13 cellular contexts compared by ENCODE assay signal in genomic region chr1:1429671-1430073, GRCh38. TPM values are rescaled to one million over a fixed set of nuclear protein-coding genes. Genes with fewer than 3 reads are reported as not detected.
DNase-seq lines count a peak whose midpoint lies in the region; ATAC-seq and TF ChIP-seq lines count a peak whose summit lies in the region.
"Had no signal": no experiment of that assay in that cellular context is flagged by ENCODE, and none has a peak within 500 bp of the region (broad histone marks: within the 10 kb centered on the region; RNA-seq: fewer than 3 reads in every experiment).

No MANE protein-coding gene starts in this region.

- POLR2A ChIA-PET in WTC11 (lab: Charles Lee), result interaction anchor here (1.1 to 1.5 kb wide), 2 partner anchors 22 to 27 kb away, joined by 5 read pairs; partner anchors contain the start of gene MRPL20

- 23 to 46% (median 25%) methylated on average over 6 of the region's 6 CpGs for WGBS in ovary, 3 donors

- peaks cover 37% of the 10 kb centered on the region for H3K4me1 Mint-ChIP-seq in WTC11
- H3K4me1 Mint-ChIP-seq in activated T-cell treated with anti-CD3 and anti-CD28 coated beads, Interleukin-2, amount 50 U/mL, for 4 hours (ENCODE audit: low read depth), result peaks cover 2% of the 10 kb centered on the region

- H3K36me3 Mint-ChIP-seq in WTC11, result no peaks in the 10 kb centered on the region
- no peaks in the 10 kb centered on the region for H3K36me3 Mint-ChIP-seq in activated T-cell treated with anti-CD3 and anti-CD28 coated beads, Interleukin-2, amount 50 U/mL, for 4 hours (ENCODE audit: insufficient read depth)

- peak overlapping the region in 3 of 11 experiments; percentile 19 to 47 (median 23); a peak in 2 of 22 replicates for H3K9ac ChIP-seq in BLaER1 treated with 17β-estradiol and CSF1 and Interleukin-3, amounts not matched to agents 10 nM and 100 nM

- no peak for TF ChIP-seq CTCF in WTC11 (IDR thresholded peaks at IDR 0.05)
- no peak for TF ChIP-seq CTCF in cardiac muscle cell (IDR thresholded peaks at IDR 0.05; ENCODE audit: low read depth, low read length)
- no peak for TF ChIP-seq CTCF in ovary (IDR thresholded peaks at IDR 0.05)
- TF ChIP-seq CTCF in GM20000 (IDR thresholded peaks at IDR 0.05; ENCODE audit: extremely low read depth, missing control alignments), result no peak

- H3K4me1 ChIP-seq in BLaER1 treated with 17β-estradiol and CSF1 and Interleukin-3, amounts not matched to agents 10 nM and 100 nM, result peaks cover 45 to 71% (median 65%) of the 10 kb centered on the region in 10 experiments
- H3K4me1 ChIP-seq in cardiac muscle cell (ENCODE audit: low read depth) (peaks cover 44% of the 10 kb centered on the region), ovary (ENCODE audit: insufficient read depth) (peaks cover 40% of the 10 kb centered on the region)

- H3K36me3 ChIP-seq in BLaER1 treated with 17β-estradiol and CSF1 and Interleukin-3, amounts not matched to agents 10 nM and 100 nM, result no peaks in the 10 kb centered on the region
- no peaks in the 10 kb centered on the region for H3K36me3 ChIP-seq in cardiac muscle cell
- H3K36me3 ChIP-seq in ovary, result no peaks in the 10 kb centered on the region

- H3K4me2 ChIP-seq in BLaER1 treated with 17β-estradiol and CSF1 and Interleukin-3, amounts not matched to agents 10 nM and 100 nM, result peak overlapping the region in 7 of 11 experiments; percentile 14 to 96 (median 82); a peak in 10 of 22 replicates

- ATAC-seq in WTC11, result no peak
- ATAC-seq in GM18868 (IDR thresholded peaks at IDR 0.05; ENCODE audit: unreplicated experiment), result no peak
- ATAC-seq in activated T-cell treated with anti-CD3 and anti-CD28 coated beads, Interleukin-2, amount 50 U/mL, for 4 hours, result no peak

- DNase-seq in WTC11 (ENCODE audit: low spot score) (no peak), cardiac muscle cell (ENCODE audit: low read depth in 1 of 2, low spot score in 1 of 2) (peak in 1 of 2 donors; percentile 79), ovary (no peak), GM20000 (ENCODE audit: low spot score) (no peak)
- no peak for DNase-seq in activated T-cell treated with anti-CD3 and anti-CD28 coated beads, Interleukin-2, amount 50 U/mL, for 4 hours
- DNase-seq in activated CD4-positive, alpha-beta T cell treated with anti-CD3 and anti-CD28 coated beads, Interleukin-2, amount 50 U/mL, for 4 hours, result no peak
- DNase-seq: activated T-cell treated with anti-CD3 and anti-CD28 coated beads, Interleukin-2, amount 50 U/mL, for 24 hours; effector CD4-positive, alpha-beta T cell; Karpas-422; NCI-H345 had no signal

- intact Hi-C loops in ovary (cut with DNase I), result no loop called here

- H3K27ac ChIP-seq in BLaER1 treated with 17β-estradiol and CSF1 and Interleukin-3, amounts not matched to agents 10 nM and 100 nM, result no peak overlapping the region
- H3K27ac ChIP-seq in cardiac muscle cell (peak overlapping the region; percentile 18), ovary (peak overlapping the region; percentile 46 to 96)

- no peak overlapping the region for H3K27ac Mint-ChIP-seq in WTC11
- H3K27ac Mint-ChIP-seq: activated T-cell treated with anti-CD3 and anti-CD28 coated beads, Interleukin-2, amount 50 U/mL, for 24 hours had no signal

- H3K4me3 ChIP-seq in BLaER1 treated with 17β-estradiol and CSF1 and Interleukin-3, amounts not matched to agents 10 nM and 100 nM, result no peak overlapping the region
- H3K4me3 ChIP-seq in cardiac muscle cell (no peak overlapping the region), ovary (no peak overlapping the region)

- TF ChIP-seq POLR2A in ovary (IDR thresholded peaks at IDR 0.05), result no peak

- H3K27me3 Mint-ChIP-seq in WTC11 (ENCODE audit: low read depth), result no peaks in the 10 kb centered on the region
- H3K27me3 Mint-ChIP-seq in activated T-cell treated with anti-CD3 and anti-CD28 coated beads, Interleukin-2, amount 50 U/mL, for 4 hours (ENCODE audit: low read depth), result peaks cover 33% of the 10 kb centered on the region

- no peaks in the 10 kb centered on the region for H3K9me3 ChIP-seq in BLaER1 treated with 17β-estradiol and CSF1 and Interleukin-3, amounts not matched to agents 10 nM and 100 nM (replicated peaks in 1 of 11)
- H3K9me3 ChIP-seq in cardiac muscle cell (ENCODE audit: low read depth) (no peaks in the 10 kb centered on the region), ovary (no peaks in the 10 kb centered on the region)

- TF ChIP-seq EP300 in ovary (IDR thresholded peaks at IDR 0.05), result no peak

- H3K27me3 ChIP-seq in BLaER1 treated with 17β-estradiol and CSF1 and Interleukin-3, amounts not matched to agents 10 nM and 100 nM, result peaks cover 0 to 12% (median 0%) of the 10 kb centered on the region in 11 experiments; a peak in 5 of 22 replicates
- H3K27me3 ChIP-seq in cardiac muscle cell (no peaks in the 10 kb centered on the region), ovary (no peaks in the 10 kb centered on the region)

- H3K4me3 Mint-ChIP-seq in WTC11, result peak overlapping the region; percentile 12; the same call in 1 of the 2 replicates
- H3K4me3 Mint-ChIP-seq in activated T-cell treated with anti-CD3 and anti-CD28 coated beads, Interleukin-2, amount 50 U/mL, for 4 hours, result no peak overlapping the region
- H3K4me3 Mint-ChIP-seq: activated T-cell treated with anti-CD3 and anti-CD28 coated beads, Interleukin-2, amount 50 U/mL, for 24 hours had no signal

- peaks cover 0 to 8% (median 0%) of the 10 kb centered on the region in 11 experiments; a peak in 2 of 22 replicates for H4K20me1 ChIP-seq in BLaER1 treated with 17β-estradiol and CSF1 and Interleukin-3, amounts not matched to agents 10 nM and 100 nM

- CTCF ChIA-PET in WTC11 (lab: Charles Lee), result interaction anchor here (1.0 to 1.5 kb wide), 4 partner anchors 28 to 138 kb away, joined by 3 to 7 read pairs (median 4); partner anchors contain the start of gene AURKAIP1

- no peaks in the 10 kb centered on the region for H3K9me3 Mint-ChIP-seq in WTC11
- H3K9me3 Mint-ChIP-seq in activated T-cell treated with anti-CD3 and anti-CD28 coated beads, Interleukin-2, amount 50 U/mL, for 4 hours, result no peaks in the 10 kb centered on the region
- H3K9me3 Mint-ChIP-seq: activated T-cell treated with anti-CD3 and anti-CD28 coated beads, Interleukin-2, amount 50 U/mL, for 24 hours had no signal

TF ChIP-seq in WTC11, 78 proteins besides CTCF, POLR2A, EP300 and RAD21 (continues in another document):
- peak; percentile 94 for TF ChIP-seq ZNF121 (CRISPR knock-in tag; IDR thresholded peaks at IDR 0.05)
- no peak for TF ChIP-seq TCF7 (CRISPR knock-in tag; IDR thresholded peaks at IDR 0.05; ENCODE audit: low read depth)

RNA-seq across cellular contexts. Expression of gene VWA1, which starts 5.8 kb away (rescaled TPM):
- total RNA-seq in WTC11 (2021), result 28.3 to 35.5 TPM (median 28.3 TPM) in 3 replicates
- total RNA-seq in cardiac muscle cell, result 31.5 and 40.4 TPM in 2 replicates
- 31.5 and 48.1 TPM in 2 replicates for polyA plus RNA-seq in cardiac muscle cell
- 10 to 100 TPM; 11.1 to 73.5 (median 44.9) TPM for total RNA-seq in ovary
- 10 to 100 TPM in 1 of 2 donors, under 1 TPM in 1; 0.20 to 14.2 TPM for polyA plus RNA-seq in ovary
- under 1 TPM; 0.18 to 0.58 (median 0.19) TPM for total RNA-seq in activated T-cell treated with anti-CD3 and anti-CD28 coated beads, Interleukin-2, amount 50 U/mL, for 4 hours

RNA-seq across cellular contexts. Expression of gene ANKRD65, which starts 8.6 kb away (rescaled TPM):
- total RNA-seq in WTC11 (2021), result 1.6 to 2.8 TPM (median 1.9 TPM) in 3 replicates
- 0.49 and 0.60 TPM in 2 replicates for total RNA-seq in cardiac muscle cell
- 0.32 and 2.0 TPM in 2 replicates for polyA plus RNA-seq in cardiac muscle cell
- total RNA-seq in ovary, result 10 to 100 TPM in 5 of 7 donors, 1 to 10 TPM in 2; 4.5 to 48.8 (median 16.4) TPM
- 10 to 100 TPM in 1 of 2 donors, 1 to 10 TPM in 1; 5.0 to 13.3 TPM for polyA plus RNA-seq in ovary
- under 1 TPM in 1 of 3 donors, not detected in 2; 0.15 TPM for total RNA-seq in activated T-cell treated with anti-CD3 and anti-CD28 coated beads, Interleukin-2, amount 50 U/mL, for 4 hours
- total RNA-seq: T-helper 2 cell treated with Interferon-gamma antibody and Interleukin-4, amounts not matched to agents 100 ng/mL and 5 ng/mL, for 36 hours had no signal

RNA-seq across cellular contexts. Expression of gene ATAD3C, which starts 19.8 kb away (rescaled TPM):
- total RNA-seq in WTC11 (2021), result 0.60 to 0.94 TPM (median 0.61 TPM) in 3 replicates
- total RNA-seq in cardiac muscle cell, result 0.21 and 0.28 TPM in 2 replicates
- 0.49 and 0.53 TPM in 2 replicates for polyA plus RNA-seq in cardiac muscle cell
- total RNA-seq in ovary, result 1 to 10 TPM in 6 of 7 donors, under 1 TPM in 1; 0.53 to 5.3 (median 3.6) TPM
- 1 to 10 TPM in 1 of 2 donors, under 1 TPM in 1; 0.83 to 4.3 TPM for polyA plus RNA-seq in ovary
- 1 to 10 TPM in 1 of 3 donors, under 1 TPM in 2; 0.33 to 1.1 (median 0.74) TPM for total RNA-seq in activated T-cell treated with anti-CD3 and anti-CD28 coated beads, Interleukin-2, amount 50 U/mL, for 4 hours

RNA-seq across cellular contexts. Expression of gene MRPL20, which starts 22.6 kb away (rescaled TPM):
- total RNA-seq in WTC11 (2021) (126 to 156 TPM (median 134 TPM) in 3 replicates), cardiac muscle cell (97.6 and 168 TPM in 2 replicates), ovary (100 to 1,000 TPM in 1 of 7 donors, 10 to 100 TPM in 6; 79.9 to 130 (median 93.1) TPM)
- polyA plus RNA-seq in cardiac muscle cell (204 and 255 TPM in 2 replicates), ovary (100 to 1,000 TPM; 113 to 120 TPM)
- 100 to 1,000 TPM; 254 to 300 (median 271) TPM for total RNA-seq in activated T-cell treated with anti-CD3 and anti-CD28 coated beads, Interleukin-2, amount 50 U/mL, for 4 hours

RNA-seq across cellular contexts. Expression of gene CCNL2, which starts 30.5 kb away (rescaled TPM):
- total RNA-seq in WTC11 (2021) (117 to 142 TPM (median 117 TPM) in 3 replicates), cardiac muscle cell (183 and 230 TPM in 2 replicates), ovary (100 to 1,000 TPM; 159 to 245 (median 196) TPM)
- polyA plus RNA-seq in cardiac muscle cell (283 and 301 TPM in 2 replicates), ovary (100 to 1,000 TPM in 1 of 2 donors, 10 to 100 TPM in 1; 71.1 to 217 TPM)
- 100 to 1,000 TPM; 112 to 127 (median 118) TPM for total RNA-seq in activated T-cell treated with anti-CD3 and anti-CD28 coated beads, Interleukin-2, amount 50 U/mL, for 4 hours

Comparison
In these comparisons a context has a peak if more than half of its experiments do, and no peak if none do; other contexts are left out.
1. H3K27ac ChIP-seq: peak in cardiac muscle cell (single experiment) and ovary (2 of 2); none in BLaER1 treated with 17β-estradiol and CSF1 and Interleukin-3, amounts not matched to agents 10 nM and 100 nM (0 of 11).
2. RNA of gene VWA1, which starts 5.8 kb away (total RNA-seq): 11.1 to 73.5 TPM in ovary, 28.3 to 35.5 TPM in WTC11 and 31.5 to 40.4 TPM in cardiac muscle cell; 0.18 to 0.58 TPM in activated T-cell treated with anti-CD3 and anti-CD28 coated beads, Interleukin-2, amount 50 U/mL, for 4 hours; every median in the first group is over 4 times any median in the second.